8 cellular contexts compared by ENCODE assay signal in genomic region chr19:47095707-47096704, GRCh38. TPM values are rescaled to one million over a fixed set of nuclear protein-coding genes. Genes with fewer than 3 reads are reported as not detected.
DNase-seq lines count a peak whose midpoint lies in the region; ATAC-seq and TF ChIP-seq lines count a peak whose summit lies in the region.

No MANE protein-coding gene starts in this region.

- peaks cover 55% of the 10 kb centered on the region for H3K36me3 ChIP-seq in endodermal cell (ENCODE audit: control insufficient read depth, insufficient read depth, low read length)
- H3K36me3 ChIP-seq in neutrophil = peaks cover 28% of the 10 kb centered on the region

- 93 to 96% methylated on average over 17 to 20 of the region's 20 CpGs for WGBS in endodermal cell (ENCODE audit: insufficient coverage in 1 of 2, insufficient read length in 1 of 2), 2 experiments

- H3K4me3 Mint-ChIP-seq in endodermal cell = no peak overlapping the region

- DNase-seq in COLO668 (lab: John Stamatoyannopoulos, UW; ENCODE audit: unreplicated experiment) (peak; percentile 46), RWPE1 (ENCODE audit: low spot score) (peak; percentile 81), endodermal cell (peak; percentile 42), SW 1271 (lab: John Stamatoyannopoulos, UW) (no peak)
- DNase-seq in stimulated activated CD4-positive, alpha-beta T cell treated with anti-CD3 and anti-CD28 coated beads, Interleukin-4, amount 100 ng/mL, for 4 hours = no peak

- no peaks in the 10 kb centered on the region for H3K27me3 Mint-ChIP-seq in endodermal cell (ENCODE audit: insufficient read depth)

- POLR2A ChIA-PET in RWPE1 (lab: Yijun Ruan, JAX; ENCODE audit: low non-redundant PET) = interaction anchor here (0.8 to 1.3 kb wide), 3 partner anchors 14 to 20 kb away, joined by 3 to 19 read pairs (median 5); partner anchors contain the start of gene ZC3H4

- peak overlapping the region; percentile 84 for H3K27ac Mint-ChIP-seq in endodermal cell

- no peak for ATAC-seq in HG03095 (IDR thresholded peaks at IDR 0.05; ENCODE audit: unreplicated experiment)
- no peak for ATAC-seq in GM19455 (IDR thresholded peaks at IDR 0.05; ENCODE audit: unreplicated experiment)

- no peaks in the 10 kb centered on the region for H3K4me1 ChIP-seq in endodermal cell (ENCODE audit: control insufficient read depth, insufficient read depth, low read length)
- peaks cover 22 to 23% of the 10 kb centered on the region in 2 experiments for H3K4me1 ChIP-seq in neutrophil (ENCODE audit: control insufficient read depth in 1 of 2, insufficient read depth in 1 of 2, low read depth in 1 of 2, low read length in 1 of 2)

- H3K9me3 Mint-ChIP-seq in endodermal cell = no peaks in the 10 kb centered on the region

- TF ChIP-seq CTCF in RWPE1 (conservative IDR thresholded peaks at IDR 0.05; ENCODE audit: low read depth) (no peak), endodermal cell (conservative IDR thresholded peaks at IDR 0.05) (no peak), neutrophil (IDR thresholded peaks at IDR 0.05) (no peak)

- CTCF ChIA-PET in RWPE1 (lab: Yijun Ruan, JAX) = interaction anchor here (0.6 to 1.0 kb wide), 5 partner anchors 13 to 144 kb away, joined by 3 to 4 read pairs (median 4); no protein-coding TSS in a partner anchor

- H3K27me3 ChIP-seq in endodermal cell (ENCODE audit: control insufficient read depth, insufficient read depth, low read length, poor library complexity, severe bottlenecking) (no peaks in the 10 kb centered on the region), neutrophil (no peaks in the 10 kb centered on the region)

- H3K27ac ChIP-seq in RWPE1 (peak overlapping the region; percentile 73), endodermal cell (ENCODE audit: low read depth, low read length) (peak overlapping the region; percentile 38), neutrophil (peak overlapping the region; percentile 85)

- no peak overlapping the region for H3K9ac ChIP-seq in endodermal cell (ENCODE audit: extremely low read depth, low read length, poor library complexity, severe bottlenecking)

- no peaks in the 10 kb centered on the region for H3K9me3 ChIP-seq in endodermal cell (ENCODE audit: control insufficient read depth, low read length)
- no peaks in the 10 kb centered on the region for H3K9me3 ChIP-seq in neutrophil

- H3K4me3 ChIP-seq in endodermal cell (ENCODE audit: low read length) = no peak overlapping the region
- no peak overlapping the region for H3K4me3 ChIP-seq in neutrophil (ENCODE audit: low read depth in 1 of 2, low read length in 1 of 2)

- peaks cover 19% of the 10 kb centered on the region for H3K4me1 Mint-ChIP-seq in endodermal cell

- peaks cover 38% of the 10 kb centered on the region for H3K36me3 Mint-ChIP-seq in endodermal cell (ENCODE audit: low read depth)

RNA-seq across cellular contexts. Expression of gene ZC3H4, which starts 17.6 kb away (rescaled TPM):
- total RNA-seq in endodermal cell = 10 to 100 TPM; 64.9 to 82.5 TPM
- 23.7 TPM for polyA plus RNA-seq in endodermal cell (2013, experiment 1 of 2)
- 23.5 TPM for polyA plus RNA-seq in endodermal cell (2013, experiment 2 of 2)

RNA-seq across cellular contexts. Expression of gene SAE1, which starts 34.6 kb away (rescaled TPM):
- 100 to 1,000 TPM; 187 to 240 TPM for total RNA-seq in endodermal cell
- 185 TPM for polyA plus RNA-seq in endodermal cell (2013, experiment 1 of 2)
- polyA plus RNA-seq in endodermal cell (2013, experiment 2 of 2) = 176 TPM

RNA-seq across cellular contexts. Expression of gene TMEM160, which starts 47.6 kb away (rescaled TPM):
- total RNA-seq in endodermal cell = 10 to 100 TPM; 61.8 to 69.5 TPM
- polyA plus RNA-seq in endodermal cell (2013, experiment 1 of 2) = 44.2 TPM
- 34.1 TPM for polyA plus RNA-seq in endodermal cell (2013, experiment 2 of 2)

Comparison
In these comparisons a context has a peak if more than half of its experiments do, and no peak if none do; other contexts are left out.
1. DNase-seq: peak in COLO668 (single experiment), RWPE1 (single experiment) and endodermal cell (single experiment); none in SW 1271 (0 of 2) and stimulated activated CD4-positive, alpha-beta T cell treated with anti-CD3 and anti-CD28 coated beads, Interleukin-4, amount 100 ng/mL, for 4 hours (0 of 2).
2. Peak in every context shown above with its lines, with median percentiles within 50 percentile points of each other: H3K27ac ChIP-seq.